ENCODE assay signal across 14 cellular contexts in genomic region chr15:42726114-42726513, GRCh38.
"Had no signal": no experiment of that assay in that cellular context is flagged by ENCODE, and none has a peak within 500 bp of the region (broad histone marks: within the 10 kb centered on the region; RNA-seq: fewer than 3 reads in every experiment).

No MANE protein-coding gene starts in this region.

- H3K4me3 ChIP-seq: heart right ventricle, left lung, sigmoid colon, upper lobe of left lung had no signal

- H3K27me3 ChIP-seq: foreskin keratinocyte, heart right ventricle, left lung, sigmoid colon, upper lobe of left lung had no signal

- DNase-seq: activated CD4-positive, alpha-beta T cell treated with anti-CD3 and anti-CD28 coated beads for 36 hours; activated CD8-positive, alpha-beta memory T cell treated with anti-CD3 and anti-CD28 coated beads, Interleukin-2, amount 50 U/mL, for 4 hours; activated CD8-positive, alpha-beta T cell treated with anti-CD3 and anti-CD28 coated beads for 36 hours; activated naive CD4-positive, alpha-beta T cell; foreskin keratinocyte; heart right ventricle; left lung; natural killer cell; nucleus accumbens; stimulated activated CD4-positive, alpha-beta T cell treated with anti-CD3 and anti-CD28 coated beads, Interleukin-2, amount 100 ng/mL, for 24 hours; stimulated activated naive CD4-positive, alpha-beta T cell treated with Interleukin-2 at 50 U/mL for 16 hours had no signal

- H3K27ac ChIP-seq: foreskin keratinocyte, heart right ventricle, left lung, upper lobe of left lung, VCaP had no signal

- H3K4me1 ChIP-seq: foreskin keratinocyte, heart right ventricle, sigmoid colon had no signal

- H3K9me3 ChIP-seq: heart right ventricle, left lung, sigmoid colon, upper lobe of left lung had no signal
